19 cellular contexts compared by ENCODE assay signal in genomic region chr1:241828576-241828975, GRCh38. TPM values are rescaled to one million over a fixed set of nuclear protein-coding genes. Genes with fewer than 3 reads are reported as not detected.
DNase-seq lines count a peak whose midpoint lies in the region; ATAC-seq and TF ChIP-seq lines count a peak whose summit lies in the region.
"Had no signal": no experiment of that assay in that cellular context is flagged by ENCODE, and none has a peak within 500 bp of the region (broad histone marks: within the 10 kb centered on the region; RNA-seq: fewer than 3 reads in every experiment).

No MANE protein-coding gene starts in this region.

- 0 out of 2 replicates have a peak overlapping the region, but pooled peaks have one; percentile 67 for H4K5ac ChIP-seq in IMR-90 (ENCODE audit: low read depth, low read length)

- peak overlapping the region; percentile 73 for H2BK5ac ChIP-seq in IMR-90 (ENCODE audit: low read depth, low read length, poor library complexity, severe bottlenecking)

- CTCF ChIA-PET in IMR-90 (lab: Yijun Ruan, JAX): interaction anchor here (0.6 kb wide), 2 partner anchors 127 to 178 kb away, joined by 3 read pairs; no protein-coding TSS in a partner anchor

- peak overlapping the region; percentile 20; the same call in 1 of the 2 replicates for H3K27ac ChIP-seq in IMR-90 (ENCODE audit: insufficient read depth, low read length)
- H3K27ac ChIP-seq: BLaER1, tibial nerve had no signal

- H3K14ac ChIP-seq in IMR-90 (replicated peaks; ENCODE audit: low read depth, low read length): 0 out of 2 replicates have a peak overlapping the region, but pooled peaks have one; percentile 56

- 0 out of 2 replicates have a peak, but pooled peaks cover 5% of the 10 kb centered on the region for H3K9me1 ChIP-seq in IMR-90 (ENCODE audit: insufficient read depth, low read length)

- no peak for TF ChIP-seq RAD21 in IMR-90 (IDR thresholded peaks at IDR 0.05; ENCODE audit: low read length)

- H3K9me3 ChIP-seq in IMR-90 (ENCODE audit: control insufficient read depth, insufficient read depth, low read length): no peaks in the 10 kb centered on the region
- H3K9me3 ChIP-seq: BLaER1, tibial nerve had no signal

- H3K4me3 ChIP-seq in IMR-90 (ENCODE audit: insufficient read depth, low read depth, low read length): no peak overlapping the region
- H3K4me3 ChIP-seq: BLaER1, tibial nerve had no signal

- H3K79me1 ChIP-seq in IMR-90 (ENCODE audit: low read depth in 1 of 2, low read length in 2 of 2): no peaks in the 10 kb centered on the region

- POLR2A ChIA-PET in IMR-90 (lab: Charles Lee; ENCODE audit: unreplicated experiment): no interaction called here

- H2BK20ac ChIP-seq in IMR-90 (ENCODE audit: low read depth, low read length): peak overlapping the region; percentile 86

- peak overlapping the region in 1 of 2 experiments; percentile 61; a peak in 2 of 4 replicates for H4K8ac ChIP-seq in IMR-90 (ENCODE audit: low read depth in 2 of 2, low read length in 2 of 2)

- H3K9ac ChIP-seq in IMR-90 (ENCODE audit: low read depth, low read length): no peak overlapping the region; the same call in 1 of the 2 replicates
- H3K9ac ChIP-seq: BLaER1 had no signal

- peak overlapping the region; percentile 67 for H2AK5ac ChIP-seq in IMR-90 (ENCODE audit: low read depth, low read length)

- peak; percentile 81 for ATAC-seq in IMR-90 (ENCODE audit: low read depth)
- ATAC-seq in activated CD4-positive, CD25-positive, alpha-beta regulatory T cell treated with anti-CD3 and anti-CD28 coated beads, Interleukin-2, amount 50 U/mL, for 24 hours: no peak
- ATAC-seq: naive thymus-derived CD4-positive, alpha-beta T cell had no signal

- H3K56ac ChIP-seq in IMR-90 (ENCODE audit: extremely low read depth, insufficient read depth, low read length): no peak overlapping the region

- no peak for TF ChIP-seq CTCF in IMR-90 (conservative IDR thresholded peaks at IDR 0.05; ENCODE audit: low read depth, low read length)

- dilution Hi-C loops in IMR-90 (cut with HindIII; ENCODE audit: low sequenced_read_pairs, unreplicated experiment): no loop called here

- H3K4me2 ChIP-seq in IMR-90 (ENCODE audit: low read depth, low read length): peak overlapping the region; percentile 36
- H3K4me2 ChIP-seq: BLaER1 had no signal

- DNase-seq in Daoy (ENCODE audit: low read depth) (peak; percentile 12), IMR-90 (peak; percentile 54), astrocyte of the hippocampus (ENCODE audit: low read depth, low spot score) (peak; percentile 31), kidney tubule cell (ENCODE audit: low spot score) (peak; percentile 58), NCI-H526 treated with DMSO at 0.1 percent for 48 hours (lab: John Stamatoyannopoulos, UW) (no peak), COR-L47 (lab: John Stamatoyannopoulos, UW) (no peak), NCI-H524 (lab: John Stamatoyannopoulos, UW) (no peak)
- DNase-seq: activated naive CD4-positive, alpha-beta T cell treated with Interleukin-2 at 50 U/mL for 16 hours; DMS79; endodermal cell; naive thymus-derived CD4-positive, alpha-beta T cell; NCI-H1436; NCI-H82; SHP77; stimulated activated CD4-positive, alpha-beta T cell treated with anti-CD3 and anti-CD28 coated beads, Interleukin-1b, Interleukin-23, amount 100 ng/mL, for 48 hours; stimulated activated CD8-positive, alpha-beta memory T cell treated with anti-CD3 and anti-CD28 coated beads, Interleukin-4, amount 100 ng/mL, for 48 hours had no signal

- H3K36me3 ChIP-seq in IMR-90 (ENCODE audit: control insufficient read depth, insufficient read depth, low read length): no peaks in the 10 kb centered on the region
- H3K36me3 ChIP-seq: BLaER1, tibial nerve had no signal

- H3K4me1 ChIP-seq in IMR-90 (ENCODE audit: control insufficient read depth, insufficient read depth, low read length): peaks cover 6% of the 10 kb centered on the region

- H2BK120ac ChIP-seq in IMR-90 (ENCODE audit: low read depth, low read length): peak overlapping the region; percentile 89

- H2BK15ac ChIP-seq in IMR-90 (ENCODE audit: low read depth, low read length): peak overlapping the region; percentile 9; the same call in 1 of the 3 replicates

- in situ Hi-C loops in IMR-90 (cut with MboI; ENCODE audit: low sequenced_read_pairs): no loop called here

- peak overlapping the region; percentile 80 for H3K4ac ChIP-seq in IMR-90 (ENCODE audit: low read depth, low read length)

- BruUV-seq in IMR-90 (replicated peaks; lab: Mats Ljungman, UMichigan): no TSS peak

- no peaks in the 10 kb centered on the region for H3K27me3 ChIP-seq in IMR-90 (ENCODE audit: control insufficient read depth, insufficient read depth, low read length)
- H3K27me3 ChIP-seq: BLaER1, tibial nerve had no signal

- no CpG with 5 or more reads among the region's 3 CpGs for WGBS in IMR-90 (ENCODE audit: extremely low coverage in 2 of 2, insufficient read length in 1 of 2), 2 experiments

- H2AK9ac ChIP-seq in IMR-90 (replicated peaks; ENCODE audit: low read depth, low read length, poor library complexity): peak overlapping the region; percentile 26

- H4K91ac ChIP-seq in IMR-90 (ENCODE audit: insufficient read depth, low read depth, low read length): peak overlapping the region; percentile 60; the same call in 1 of the 2 replicates

- no peaks in the 10 kb centered on the region for H4K20me1 ChIP-seq in IMR-90 (ENCODE audit: insufficient read depth, low read length)
- H4K20me1 ChIP-seq: BLaER1 had no signal

- TF ChIP-seq POLR2A in IMR-90 (IDR thresholded peaks at IDR 0.05; ENCODE audit: low read depth, low read length): no peak

- peak overlapping the region; percentile 66; the same call in 1 of the 2 replicates for H3K18ac ChIP-seq in IMR-90 (ENCODE audit: low read depth, low read length)

- peak overlapping the region; percentile 84 for H2AFZ ChIP-seq in IMR-90 (replicated peaks; ENCODE audit: low read length, poor library complexity)

- intact Hi-C loops in IMR-90 (cut with micrococcal nuclease): no loop called here

- H3K23ac ChIP-seq in IMR-90 (ENCODE audit: low read depth, low read length): peak overlapping the region; percentile 74; the same call in 1 of the 2 replicates

TF ChIP-seq in IMR-90, 13 proteins besides CTCF, POLR2A, EP300 and RAD21:
- TF ChIP-seq ELK1 (IDR thresholded peaks at IDR 0.05; ENCODE audit: borderline replicate concordance, low read depth, low read length) (no peak), MAFK (IDR thresholded peaks at IDR 0.05; ENCODE audit: low read depth, low read length) (peak; percentile 15; the same call in 1 of the 2 replicates)

RNA-seq across cellular contexts. Expression of gene EXO1, which starts 19.4 kb away (rescaled TPM):
- total RNA-seq in Daoy (2014; rRNA removed; shearing (Covaris generic)): 54.2 and 67.1 TPM in 2 replicates
- total RNA-seq in IMR-90 (2012; rRNA removed): 12.9 and 18.9 TPM in 2 replicates
- 3.9 and 5.1 TPM in 2 replicates for polyA plus RNA-seq in IMR-90 (2012; rRNA removed)
- polyA plus RNA-seq in IMR-90 (2012; cell fraction: cytosol; rRNA removed): 1.7 and 2.8 TPM in 2 replicates
- polyA plus RNA-seq in IMR-90 (2012; cell fraction: nucleus; rRNA removed; ENCODE audit: low replicate concordance): 1.7 and 4.0 TPM in 2 replicates
- polyA plus RNA-seq: naive thymus-derived CD4-positive, alpha-beta T cell had no signal

Comparison
In these comparisons a context has a peak if more than half of its experiments do, and no peak if none do; other contexts are left out.
1. DNase-seq: peak in Daoy (single experiment), IMR-90 (single experiment), astrocyte of the hippocampus (single experiment) and kidney tubule cell (single experiment); none in NCI-H526 treated with DMSO at 0.1 percent for 48 hours (single experiment), COR-L47 (single experiment) and NCI-H524 (0 of 2).